ENCODE assay signal across 8 cellular contexts in genomic region chr19:17554968-17555479, GRCh38. TPM values are rescaled to one million over a fixed set of nuclear protein-coding genes. Genes with fewer than 3 reads are reported as not detected.
A peak's percentile ranks its signal among the peaks of the same experiment; 100 is the strongest.
DNase-seq lines count a peak whose midpoint lies in the region; ATAC-seq and TF ChIP-seq lines count a peak whose summit lies in the region.

No MANE protein-coding gene starts in this region.

- H2AFZ ChIP-seq in neuron (ENCODE audit: low read depth, low read length): peak overlapping the region; percentile 90

- H3K27me3 ChIP-seq in CD4-positive, alpha-beta T cell (ENCODE audit: control insufficient read depth, insufficient read depth, low read length): no peaks in the 10 kb centered on the region
- H3K27me3 ChIP-seq in dorsolateral prefrontal cortex (no peaks in the 10 kb centered on the region), neuron (ENCODE audit: insufficient read depth, low read length) (no peaks in the 10 kb centered on the region)

- H3K9me3 Mint-ChIP-seq in CD4-positive, alpha-beta T cell: no peaks in the 10 kb centered on the region

- peaks cover 21% of the 10 kb centered on the region for H3K4me1 Mint-ChIP-seq in CD4-positive, alpha-beta T cell (ENCODE audit: low read depth)

- intact Hi-C loops in CD4-positive, alpha-beta T cell (cut with DNase I, micrococcal nuclease): loop anchor here (1.0 to 10.0 kb wide), 7 partner anchors 16 to 1852 kb away; partner anchors contain the start of genes GATAD2A (in 1 of the 2), MAP1S (in 1 of the 2) and PGLS (in 1 of the 2)
- intact Hi-C loops in dorsolateral prefrontal cortex (cut with DNase I): loop anchor here (1.0 to 10.0 kb wide), 4 partner anchors 43 to 220 kb away; partner anchors contain the start of genes ANO8 (in 1 of the 2), GTPBP3 (in 1 of the 2), PGLS (in 1 of the 2) and SLC27A1 (in 1 of the 2)

- H3K36me3 Mint-ChIP-seq in CD4-positive, alpha-beta T cell (ENCODE audit: low read depth): peaks cover 9% of the 10 kb centered on the region

- ATAC-seq in CD4-positive, alpha-beta T cell (ENCODE audit: poor library complexity): no peak
- ATAC-seq in GM21381 (IDR thresholded peaks at IDR 0.05; ENCODE audit: unreplicated experiment) (no peak), GM18520 (IDR thresholded peaks at IDR 0.05; ENCODE audit: unreplicated experiment) (no peak)

- CTCF ChIA-PET in CD4-positive, alpha-beta T cell (lab: Charles Lee): interaction anchor here (0.7 kb wide), 1 partner anchor 773 kb away, joined by 4 read pairs; no protein-coding TSS in a partner anchor

- no peak for TF ChIP-seq CTCF in CD4-positive, alpha-beta T cell (IDR thresholded peaks at IDR 0.05)
- TF ChIP-seq CTCF in dorsolateral prefrontal cortex (IDR thresholded peaks at IDR 0.05 in 54 of 56, conservative IDR thresholded peaks at IDR 0.05 in 2 of 56; ENCODE audit: low read depth in 1 of 56, partially characterized antibody in 56 of 56): peak in 5 of 56 donors; percentile 6 to 22 (median 14)

- POLR2A ChIA-PET in CD4-positive, alpha-beta T cell (lab: Charles Lee): no interaction called here

- no peaks in the 10 kb centered on the region for H3K27me3 Mint-ChIP-seq in CD4-positive, alpha-beta T cell

- peak overlapping the region; percentile 87 for H3K4me3 Mint-ChIP-seq in CD4-positive, alpha-beta T cell

- peak overlapping the region; percentile 48 for H3K4me3 ChIP-seq in Jurkat, Clone E6-1 (ENCODE audit: low read length)
- H3K4me3 ChIP-seq in dorsolateral prefrontal cortex (peak overlapping the region; percentile 62 to 98 (median 92)), neuron (ENCODE audit: low read length) (peak overlapping the region; percentile 59)

- H3K9me3 ChIP-seq in CD4-positive, alpha-beta T cell (ENCODE audit: control insufficient read depth, low read length): no peaks in the 10 kb centered on the region
- H3K9me3 ChIP-seq in neuron (ENCODE audit: low read length): no peaks in the 10 kb centered on the region

- peak overlapping the region; percentile 67 for H3K27ac Mint-ChIP-seq in CD4-positive, alpha-beta T cell

- no peak for DNase-seq in CD4-positive, alpha-beta T cell
- no peak for DNase-seq in Jurkat, Clone E6-1 (ENCODE audit: low read depth, low spot score)
- DNase-seq in dorsolateral prefrontal cortex (no peak), NCI-H774 (lab: John Stamatoyannopoulos, UW) (no peak), CD1c-positive myeloid dendritic cell (ENCODE audit: extremely low spot score) (no peak)

- H3K36me3 ChIP-seq in neuron (ENCODE audit: insufficient read depth, low read length): peaks cover 16% of the 10 kb centered on the region

- no peak overlapping the region for H3K27ac ChIP-seq in CD4-positive, alpha-beta T cell (ENCODE audit: low read depth, low read length)
- H3K27ac ChIP-seq in dorsolateral prefrontal cortex: peak overlapping the region in 40 of 59 donors; percentile 12 to 91 (median 74)

- peaks cover 10% of the 10 kb centered on the region for H3K4me1 ChIP-seq in neuron (ENCODE audit: insufficient read depth, low read length)

RNA-seq across cellular contexts. Expression of gene COLGALT1, which starts 0.4 kb away (rescaled TPM):
- total RNA-seq in CD4-positive, alpha-beta T cell: 10 to 100 TPM; 30.3 to 30.6 TPM
- polyA plus RNA-seq in Jurkat, Clone E6-1 (2012; ENCODE audit: insufficient read depth, insufficient read length): 35.3 TPM
- total RNA-seq in dorsolateral prefrontal cortex: 10 to 100 TPM; 20.9 to 73.4 (median 38.7) TPM

RNA-seq across cellular contexts. Expression of gene PGLS, which starts 43.6 kb away (rescaled TPM):
- 10 to 100 TPM; 41.5 to 44.6 TPM for total RNA-seq in CD4-positive, alpha-beta T cell
- polyA plus RNA-seq in Jurkat, Clone E6-1 (2012; ENCODE audit: insufficient read depth, insufficient read length): 55.0 TPM
- total RNA-seq in dorsolateral prefrontal cortex: 10 to 100 TPM; 22.9 to 45.0 (median 32.6) TPM
